ENCODE assay signal across 9 cellular contexts in the genomic region with DNA sequence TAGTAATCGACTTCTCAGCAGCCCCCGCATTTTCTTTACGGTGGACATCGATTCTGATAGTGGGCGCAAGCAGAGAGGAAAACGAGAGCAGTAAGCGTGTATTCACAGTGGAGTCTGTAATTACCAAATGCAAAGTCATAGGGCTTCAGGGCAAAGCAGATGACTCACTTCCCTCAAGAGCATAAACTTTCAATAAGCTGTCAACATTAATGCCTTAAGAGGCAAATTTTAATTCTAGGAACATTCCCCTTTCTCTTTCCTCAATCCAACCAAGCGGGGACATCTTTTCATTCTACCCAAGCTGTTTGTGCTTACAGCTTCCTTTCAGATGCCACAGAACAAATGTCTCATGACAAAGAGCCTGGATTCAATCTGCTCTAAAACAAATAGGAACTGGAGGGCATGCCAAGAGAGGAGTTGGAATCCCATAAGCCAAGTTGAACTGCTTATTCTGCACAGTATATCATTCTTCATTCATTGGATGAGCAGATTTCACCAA. TPM values are rescaled to one million over a fixed set of nuclear protein-coding genes. Genes with fewer than 3 reads are reported as not detected.
A peak's percentile ranks its signal among the peaks of the same experiment; 100 is the strongest.
DNase-seq lines count a peak whose midpoint lies in the region; ATAC-seq and TF ChIP-seq lines count a peak whose summit lies in the region.
"Had no signal": no experiment of that assay in that cellular context is flagged by ENCODE, and none has a peak within 500 bp of the region (broad histone marks: within the 10 kb centered on the region; RNA-seq: fewer than 3 reads in every experiment).

No MANE protein-coding gene starts in this region.

- no peak for TF ChIP-seq CTCF in esophagus squamous epithelium (IDR thresholded peaks at IDR 0.05)

- intact Hi-C loops in esophagus squamous epithelium (cut with DNase I): no loop called here

- no peak overlapping the region for H3K23ac ChIP-seq in mesendoderm (ENCODE audit: low read length)

- peaks cover 2% of the 10 kb centered on the region for H3K79me1 ChIP-seq in mesendoderm (ENCODE audit: low read length)

- no peaks in the 10 kb centered on the region for H3K27me3 ChIP-seq in mesendoderm (ENCODE audit: insufficient read depth, low read length, poor library complexity)
- peaks cover 0 to 89% (median 2%) of the 10 kb centered on the region in 4 donors for H3K27me3 ChIP-seq in esophagus squamous epithelium

- H3K27ac ChIP-seq in mesendoderm (ENCODE audit: low read depth, low read length): no peak overlapping the region
- no peak overlapping the region for H3K27ac ChIP-seq in esophagus squamous epithelium

- no peak for TF ChIP-seq POLR2A in esophagus squamous epithelium (IDR thresholded peaks at IDR 0.05)

- peak; percentile 60 to 61 for ATAC-seq in activated naive CD4-positive, alpha-beta T cell treated with anti-CD3 and anti-CD28 coated beads, Interleukin-2, amount 50 U/mL, for 72 hours
- ATAC-seq in GM18909 (IDR thresholded peaks at IDR 0.05; ENCODE audit: poor library complexity, unreplicated experiment) (no peak), HG03571 (IDR thresholded peaks at IDR 0.05; ENCODE audit: unreplicated experiment) (no peak), GM18517 (IDR thresholded peaks at IDR 0.05; ENCODE audit: unreplicated experiment) (no peak)

- H3K18ac ChIP-seq in mesendoderm (ENCODE audit: low read length): no peak overlapping the region

- H3K4me3 ChIP-seq in mesendoderm (ENCODE audit: low read length) (no peak overlapping the region), esophagus squamous epithelium (peak overlapping the region in 1 of 4 donors; percentile 17)

- peak overlapping the region; percentile 7 to 83 for H3K27ac Mint-ChIP-seq in activated naive CD4-positive, alpha-beta T cell treated with anti-CD3 and anti-CD28 coated beads, Interleukin-2, amount 50 U/mL, for 72 hours

- H3K9ac ChIP-seq in mesendoderm (ENCODE audit: low read length): no peak overlapping the region

- H3K36me3 ChIP-seq in mesendoderm (ENCODE audit: control insufficient read depth, insufficient read depth, low read length) (peaks cover 8% of the 10 kb centered on the region), esophagus squamous epithelium (peaks cover 0 to 8% (median 0%) of the 10 kb centered on the region in 3 donors)

- peaks cover 7% of the 10 kb centered on the region for H3K4me1 ChIP-seq in mesendoderm (ENCODE audit: control insufficient read depth, low read depth, low read length)
- H3K4me1 ChIP-seq in esophagus squamous epithelium: peaks cover 3 to 50% (median 6%) of the 10 kb centered on the region in 3 donors

- no peak for TF ChIP-seq RAD21 in Ishikawa (IDR thresholded peaks at IDR 0.05; ENCODE audit: low read depth)

- no peaks in the 10 kb centered on the region for H3K9me3 Mint-ChIP-seq in activated naive CD4-positive, alpha-beta T cell treated with anti-CD3 and anti-CD28 coated beads, Interleukin-2, amount 50 U/mL, for 72 hours

- no peak overlapping the region for H3K56ac ChIP-seq in mesendoderm (ENCODE audit: low read length)

- no peak overlapping the region for H2BK15ac ChIP-seq in mesendoderm (replicated peaks; ENCODE audit: low read depth)

- H4K8ac ChIP-seq in mesendoderm (ENCODE audit: low read depth, low read length): no peak overlapping the region

- peak; percentile 58; the same call in 1 of the 2 replicates for TF ChIP-seq EP300 in Ishikawa (IDR thresholded peaks at IDR 0.05; ENCODE audit: borderline replicate concordance)

- H2BK120ac ChIP-seq in mesendoderm (ENCODE audit: low read depth, low read length): no peak overlapping the region

- H4K5ac ChIP-seq in mesendoderm (ENCODE audit: low read length): no peak overlapping the region

- H3K79me2 ChIP-seq in mesendoderm (ENCODE audit: control insufficient read depth, insufficient read depth, low read length): no peaks in the 10 kb centered on the region

- DNase-seq in CD1c-positive myeloid dendritic cell (ENCODE audit: extremely low spot score): peak; percentile 20
- DNase-seq in activated naive CD4-positive, alpha-beta T cell treated with anti-CD3 and anti-CD28 coated beads, Interleukin-2, amount 50 U/mL, for 72 hours (ENCODE audit: low spot score in 2 of 2): no peak
- peak; percentile 37 for DNase-seq in mesendoderm
- no peak for DNase-seq in esophagus squamous epithelium (lab: John Stamatoyannopoulos, UW)
- DNase-seq: NCI-H526 had no signal

- H3K36me3 Mint-ChIP-seq in activated naive CD4-positive, alpha-beta T cell treated with anti-CD3 and anti-CD28 coated beads, Interleukin-2, amount 50 U/mL, for 72 hours: peaks cover 5 to 6% of the 10 kb centered on the region in 2 donors

- no peak overlapping the region for H2BK5ac ChIP-seq in mesendoderm (ENCODE audit: low read length)

- no peak overlapping the region for H3K4ac ChIP-seq in mesendoderm (ENCODE audit: low read depth, low read length)

- WGBS in mesendoderm (ENCODE audit: extremely low coverage, insufficient coverage, low lambda C conversion rate): no CpG with 5 or more reads among the region's 8 CpGs
- WGBS in esophagus squamous epithelium, 2 donors: 23 to 28% methylated on average over 8 of the region's 8 CpGs

- H3K4me2 ChIP-seq in mesendoderm (ENCODE audit: low read length): no peak overlapping the region

- no peak overlapping the region for H2AK5ac ChIP-seq in mesendoderm (ENCODE audit: low read length)

- no peaks in the 10 kb centered on the region for H3K9me3 ChIP-seq in esophagus squamous epithelium

TF ChIP-seq in Ishikawa, 13 proteins besides CTCF, POLR2A, EP300 and RAD21:
- TF ChIP-seq, protein P1, sequence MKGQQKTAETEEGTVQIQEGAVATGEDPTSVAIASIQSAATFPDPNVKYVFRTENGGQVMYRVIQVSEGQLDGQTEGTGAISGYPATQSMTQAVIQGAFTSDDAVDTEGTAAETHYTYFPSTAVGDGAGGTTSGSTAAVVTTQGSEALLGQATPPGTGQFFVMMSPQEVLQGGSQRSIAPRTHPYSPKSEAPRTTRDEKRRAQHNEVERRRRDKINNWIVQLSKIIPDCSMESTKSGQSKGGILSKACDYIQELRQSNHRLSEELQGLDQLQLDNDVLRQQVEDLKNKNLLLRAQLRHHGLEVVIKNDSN (IDR thresholded peaks at IDR 0.05): no peak
- TF ChIP-seq ZBTB7A (IDR thresholded peaks at IDR 0.05; ENCODE audit: low read depth) (no peak), CREB1 (IDR thresholded peaks at IDR 0.05; ENCODE audit: low read depth) (no peak), TEAD4 (IDR thresholded peaks at IDR 0.05) (no peak), YY1 (IDR thresholded peaks at IDR 0.05; ENCODE audit: low read depth) (no peak), FOXM1 (IDR thresholded peaks at IDR 0.05; ENCODE audit: borderline replicate concordance, low read depth) (no peak), CEBPB (IDR thresholded peaks at IDR 0.05) (no peak), TAF1 (IDR thresholded peaks at IDR 0.05; ENCODE audit: low read depth) (no peak), EGR1 (IDR thresholded peaks at IDR 0.05) (no peak), TCF12 (IDR thresholded peaks at IDR 0.05; ENCODE audit: low read depth) (no peak), NFIC (IDR thresholded peaks at IDR 0.05) (no peak)
- TF ChIP-seq, protein P2, sequence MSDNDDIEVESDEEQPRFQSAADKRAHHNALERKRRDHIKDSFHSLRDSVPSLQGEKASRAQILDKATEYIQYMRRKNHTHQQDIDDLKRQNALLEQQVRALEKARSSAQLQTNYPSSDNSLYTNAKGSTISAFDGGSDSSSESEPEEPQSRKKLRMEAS (IDR thresholded peaks at IDR 0.05): no peak
- TF ChIP-seq, protein P3, sequence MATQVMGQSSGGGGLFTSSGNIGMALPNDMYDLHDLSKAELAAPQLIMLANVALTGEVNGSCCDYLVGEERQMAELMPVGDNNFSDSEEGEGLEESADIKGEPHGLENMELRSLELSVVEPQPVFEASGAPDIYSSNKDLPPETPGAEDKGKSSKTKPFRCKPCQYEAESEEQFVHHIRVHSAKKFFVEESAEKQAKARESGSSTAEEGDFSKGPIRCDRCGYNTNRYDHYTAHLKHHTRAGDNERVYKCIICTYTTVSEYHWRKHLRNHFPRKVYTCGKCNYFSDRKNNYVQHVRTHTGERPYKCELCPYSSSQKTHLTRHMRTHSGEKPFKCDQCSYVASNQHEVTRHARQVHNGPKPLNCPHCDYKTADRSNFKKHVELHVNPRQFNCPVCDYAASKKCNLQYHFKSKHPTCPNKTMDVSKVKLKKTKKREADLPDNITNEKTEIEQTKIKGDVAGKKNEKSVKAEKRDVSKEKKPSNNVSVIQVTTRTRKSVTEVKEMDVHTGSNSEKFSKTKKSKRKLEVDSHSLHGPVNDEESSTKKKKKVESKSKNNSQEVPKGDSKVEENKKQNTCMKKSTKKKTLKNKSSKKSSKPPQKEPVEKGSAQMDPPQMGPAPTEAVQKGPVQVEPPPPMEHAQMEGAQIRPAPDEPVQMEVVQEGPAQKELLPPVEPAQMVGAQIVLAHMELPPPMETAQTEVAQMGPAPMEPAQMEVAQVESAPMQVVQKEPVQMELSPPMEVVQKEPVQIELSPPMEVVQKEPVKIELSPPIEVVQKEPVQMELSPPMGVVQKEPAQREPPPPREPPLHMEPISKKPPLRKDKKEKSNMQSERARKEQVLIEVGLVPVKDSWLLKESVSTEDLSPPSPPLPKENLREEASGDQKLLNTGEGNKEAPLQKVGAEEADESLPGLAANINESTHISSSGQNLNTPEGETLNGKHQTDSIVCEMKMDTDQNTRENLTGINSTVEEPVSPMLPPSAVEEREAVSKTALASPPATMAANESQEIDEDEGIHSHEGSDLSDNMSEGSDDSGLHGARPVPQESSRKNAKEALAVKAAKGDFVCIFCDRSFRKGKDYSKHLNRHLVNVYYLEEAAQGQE (IDR thresholded peaks at IDR 0.05; ENCODE audit: low read depth): no peak

RNA-seq across cellular contexts. Expression of a gene that starts 48.6 kb away (rescaled TPM):
- 10 to 100 TPM; 78.5 to 83.4 TPM for total RNA-seq in activated naive CD4-positive, alpha-beta T cell treated with anti-CD3 and anti-CD28 coated beads, Interleukin-2, amount 50 U/mL, for 72 hours
- 95.1 TPM for polyA plus RNA-seq in mesendoderm (2013, experiment 1 of 2)
- polyA plus RNA-seq in mesendoderm (2013, experiment 2 of 2): 93.0 TPM
- total RNA-seq in esophagus squamous epithelium: 10 to 100 TPM; 32.6 to 55.1 (median 49.3) TPM

Comparison
In these comparisons a context has a peak if more than half of its experiments do, and no peak if none do; other contexts are left out.
1. DNase-seq: peak in CD1c-positive myeloid dendritic cell (single experiment) and mesendoderm (single experiment); none in activated naive CD4-positive, alpha-beta T cell treated with anti-CD3 and anti-CD28 coated beads, Interleukin-2, amount 50 U/mL, for 72 hours (0 of 2) and esophagus squamous epithelium (single experiment).
2. ATAC-seq: peak in activated naive CD4-positive, alpha-beta T cell treated with anti-CD3 and anti-CD28 coated beads, Interleukin-2, amount 50 U/mL, for 72 hours (2 of 2); none in GM18909 (single experiment), HG03571 (single experiment) and GM18517 (single experiment).